13 cellular contexts compared by ENCODE assay signal in genomic region chr19:2890531-2890930, GRCh38. TPM values are rescaled to one million over a fixed set of nuclear protein-coding genes. Genes with fewer than 3 reads are reported as not detected.
"Had no signal": no experiment of that assay in that cellular context is flagged by ENCODE, and none has a peak within 500 bp of the region (broad histone marks: within the 10 kb centered on the region; RNA-seq: fewer than 3 reads in every experiment).

No MANE protein-coding gene starts in this region.

RNA-seq across cellular contexts. Expression of gene ZNF556, which starts 23.4 kb away (rescaled TPM):
- total RNA-seq: left lung; lower lobe of right lung; mucosa of gallbladder; naive thymus-derived CD8-positive, alpha-beta T cell; osteoblast; thyroid gland; transverse colon; upper lobe of right lung had no signal
- polyA plus RNA-seq: immature natural killer cell; liver; mammary epithelial cell; naive thymus-derived CD8-positive, alpha-beta T cell; pancreas; right cardiac atrium had no signal
